ENCODE assay signal across 30 cellular contexts in genomic region chr4:4614925-4615678, GRCh38.
A peak's percentile ranks its signal among the peaks of the same experiment; 100 is the strongest.
DNase-seq lines count a peak whose midpoint lies in the region; ATAC-seq, FAIRE-seq and TF ChIP-seq lines count a peak whose summit lies in the region.
"Had no signal": no experiment of that assay in that cellular context is flagged by ENCODE, and none has a peak within 500 bp of the region (broad histone marks: within the 10 kb centered on the region; RNA-seq: fewer than 3 reads in every experiment).

No MANE protein-coding gene starts in this region.

- intact Hi-C loops in HepG2 (cut with micrococcal nuclease; ENCODE audit: unreplicated experiment) = no loop called here
- intact Hi-C loops in right lobe of liver (cut with DNase I) = no loop called here
- intact Hi-C loops in vagina (cut with DNase I) = no loop called here

- peaks cover 6% of the 10 kb centered on the region for H3K4me1 ChIP-seq in HepG2 (ENCODE audit: insufficient read depth, low read length)
- no peaks in the 10 kb centered on the region for H3K4me1 ChIP-seq in right lobe of liver
- H3K4me1 ChIP-seq in hepatocyte (ENCODE audit: insufficient read depth) = peaks cover 2% of the 10 kb centered on the region
- H3K4me1 ChIP-seq in vagina = peaks cover 5% of the 10 kb centered on the region
- H3K4me1 ChIP-seq: upper lobe of right lung had no signal

- peaks cover 3% of the 10 kb centered on the region for H3K4me1 Mint-ChIP-seq in chondrocyte (ENCODE audit: low read depth)
- H3K4me1 Mint-ChIP-seq: activated CD8-positive, alpha-beta memory T cell treated with anti-CD3 and anti-CD28 coated beads, Interleukin-2, amount 10 ng/mL, durations not matched to agents 7 days and 5 days had no signal

- H3K36me3 ChIP-seq in HepG2 (replicated peaks in 1 of 2; ENCODE audit: control insufficient read depth in 1 of 2, insufficient read depth in 2 of 2, low read length in 2 of 2) (peaks cover 0 to 1% of the 10 kb centered on the region in 2 experiments; a peak in 2 of 5 replicates), right lobe of liver (no peaks in the 10 kb centered on the region), hepatocyte (replicated peaks; ENCODE audit: insufficient read depth, low read depth) (no peaks in the 10 kb centered on the region), vagina (no peaks in the 10 kb centered on the region)
- H3K36me3 ChIP-seq: MG63, upper lobe of right lung had no signal

- no peak for DNase-seq in HepG2 (ENCODE audit: low spot score)
- no peak for DNase-seq in right lobe of liver
- peak; percentile 36 for DNase-seq in coronary artery (ENCODE audit: low spot score)
- peak; percentile 42 for DNase-seq in hepatocyte (ENCODE audit: low spot score)
- DNase-seq in vagina (ENCODE audit: extremely low spot score in 2 of 2) = no peak
- no peak for DNase-seq in activated naive CD4-positive, alpha-beta T cell treated with anti-CD3 and anti-CD28 coated beads, Interleukin-2, amount 50 U/mL, for 72 hours (ENCODE audit: low spot score in 2 of 2)
- no peak for DNase-seq in chondrocyte (ENCODE audit: low spot score)
- DNase-seq: activated CD4-positive, alpha-beta T cell treated with anti-CD3 and anti-CD28 coated beads, Interleukin-2, amount 50 U/mL, for 1 hour; activated CD8-positive, alpha-beta memory T cell treated with anti-CD3 and anti-CD28 coated beads, Interleukin-2, amount 10 ng/mL, durations not matched to agents 7 days and 5 days; activated naive CD4-positive, alpha-beta T cell treated with anti-CD3 and anti-CD28 coated beads for 36 hours; anterior cingulate cortex; C1 segment of cervical spinal cord; central memory CD4-positive, alpha-beta T cell; DND-41; H9; mammary epithelial cell; MG63; NCI-H1417 treated with DMSO at 0.1 percent for 48 hours; NCI-H2081 treated with DMSO at 0.1 percent for 48 hours; NCI-H82; nucleus accumbens; Right ventricle myocardium superior; small intestine; stimulated activated CD4-positive, alpha-beta T cell treated with anti-CD3 and anti-CD28 coated beads, Interleukin-2, amount 100 ng/mL, for 24 hours; substantia nigra; T1000; upper lobe of right lung had no signal

- WGBS in HepG2 (ENCODE audit: low lambda C conversion rate) = 86% methylated on average over 8 of the region's 8 CpGs
- WGBS in right lobe of liver (ENCODE audit: insufficient coverage, low coverage, low lambda C conversion rate, missing lambda C conversion rate) = 92% methylated on average over 7 of the region's 8 CpGs
- WGBS in hepatocyte (ENCODE audit: low lambda C conversion rate, missing lambda C conversion rate) = 47% methylated on average over 8 of the region's 8 CpGs

- in situ Hi-C loops in HepG2 (cut with HindIII; ENCODE audit: extremely low pct_ligation_motif_present, low pct_unique_long_range_greater_than_20kb) = no loop called here

- POLR2A ChIA-PET in HepG2 (lab: Yijun Ruan, JAX) = interaction anchor here (0.6 kb wide), 1 partner anchor 30 kb away, joined by 3 read pairs; no protein-coding TSS in a partner anchor

- ATAC-seq in HepG2 (no peak), right lobe of liver (no peak), GM19324 (IDR thresholded peaks at IDR 0.05; ENCODE audit: low FRiP score, unreplicated experiment) (no peak)
- no peak for ATAC-seq in activated naive CD4-positive, alpha-beta T cell treated with anti-CD3 and anti-CD28 coated beads, Interleukin-2, amount 50 U/mL, for 72 hours
- ATAC-seq: activated CD8-positive, alpha-beta memory T cell treated with anti-CD3 and anti-CD28 coated beads, Interleukin-2, amount 10 ng/mL, durations not matched to agents 7 days and 5 days; upper lobe of right lung had no signal

- no peak overlapping the region for H3K27ac ChIP-seq in HepG2 (ENCODE audit: extremely low read length, insufficient read depth, low read length)
- H3K27ac ChIP-seq in right lobe of liver = no peak overlapping the region
- no peak overlapping the region for H3K27ac ChIP-seq in coronary artery
- H3K27ac ChIP-seq in hepatocyte = peak overlapping the region; percentile 78
- peak overlapping the region; percentile 47 for H3K27ac ChIP-seq in vagina
- H3K27ac ChIP-seq: 22Rv1, upper lobe of right lung had no signal

- H3K36me3 Mint-ChIP-seq in activated naive CD4-positive, alpha-beta T cell treated with anti-CD3 and anti-CD28 coated beads, Interleukin-2, amount 50 U/mL, for 72 hours = peaks cover 0 to 4% of the 10 kb centered on the region in 2 donors
- peaks cover 2% of the 10 kb centered on the region for H3K36me3 Mint-ChIP-seq in chondrocyte (ENCODE audit: low read depth)
- H3K36me3 Mint-ChIP-seq: activated CD8-positive, alpha-beta memory T cell treated with anti-CD3 and anti-CD28 coated beads, Interleukin-2, amount 10 ng/mL, durations not matched to agents 7 days and 5 days had no signal

- no peak for TF ChIP-seq CTCF in HepG2 (CRISPR knock-in tag; IDR thresholded peaks at IDR 0.05)
- TF ChIP-seq CTCF in right lobe of liver (IDR thresholded peaks at IDR 0.05) = no peak
- TF ChIP-seq CTCF in coronary artery (IDR thresholded peaks at IDR 0.05) = no peak
- TF ChIP-seq CTCF in hepatocyte (IDR thresholded peaks at IDR 0.05; ENCODE audit: poor library complexity) = no peak
- no peak for TF ChIP-seq CTCF in vagina (IDR thresholded peaks at IDR 0.05)
- TF ChIP-seq CTCF in chondrocyte (IDR thresholded peaks at IDR 0.05) = no peak

- no peak for TF ChIP-seq RAD21 in HepG2 (CRISPR knock-in tag; IDR thresholded peaks at IDR 0.05)

- H3K79me2 ChIP-seq in HepG2 (ENCODE audit: insufficient read depth, low read length) (no peaks in the 10 kb centered on the region), hepatocyte (no peaks in the 10 kb centered on the region)

- H2AFZ ChIP-seq in HepG2 (ENCODE audit: low read length) = no peak overlapping the region
- H2AFZ ChIP-seq in hepatocyte = no peak overlapping the region

- H3K9me3 ChIP-seq in HepG2 (ENCODE audit: low read length) = no peaks in the 10 kb centered on the region
- H3K9me3 ChIP-seq in right lobe of liver = no peaks in the 10 kb centered on the region
- no peaks in the 10 kb centered on the region for H3K9me3 ChIP-seq in hepatocyte (ENCODE audit: low read depth)
- no peaks in the 10 kb centered on the region for H3K9me3 ChIP-seq in vagina
- H3K9me3 ChIP-seq: MG63, upper lobe of right lung had no signal

- no TSS peak for BruUV-seq in HepG2 (replicated peaks; lab: Mats Ljungman, UMichigan)

- no peaks in the 10 kb centered on the region for H4K20me1 ChIP-seq in HepG2 (ENCODE audit: insufficient read depth, low read length)
- H4K20me1 ChIP-seq in hepatocyte (ENCODE audit: insufficient read depth, poor library complexity, severe bottlenecking) = no peaks in the 10 kb centered on the region

- H3K27ac Mint-ChIP-seq in activated naive CD4-positive, alpha-beta T cell treated with anti-CD3 and anti-CD28 coated beads, Interleukin-2, amount 50 U/mL, for 72 hours = no peak overlapping the region
- no peak overlapping the region for H3K27ac Mint-ChIP-seq in chondrocyte (ENCODE audit: unreplicated experiment)
- H3K27ac Mint-ChIP-seq: activated CD8-positive, alpha-beta memory T cell treated with anti-CD3 and anti-CD28 coated beads, Interleukin-2, amount 10 ng/mL, durations not matched to agents 7 days and 5 days; activated naive CD4-positive, alpha-beta T cell treated with anti-CD3 and anti-CD28 coated beads for 36 hours had no signal

- H3K9ac ChIP-seq in HepG2 (ENCODE audit: insufficient read depth, low read depth, low read length) = no peak overlapping the region

- no peak overlapping the region for H3K4me2 ChIP-seq in HepG2 (ENCODE audit: low read depth, low read length)
- peak overlapping the region; percentile 44 for H3K4me2 ChIP-seq in hepatocyte

- peaks cover 0 to 3% of the 10 kb centered on the region in 2 donors for H3K9me3 Mint-ChIP-seq in activated naive CD4-positive, alpha-beta T cell treated with anti-CD3 and anti-CD28 coated beads, Interleukin-2, amount 50 U/mL, for 72 hours
- H3K9me3 Mint-ChIP-seq in chondrocyte (ENCODE audit: low read depth) = peaks cover 4% of the 10 kb centered on the region
- H3K9me3 Mint-ChIP-seq: H9 had no signal

- TF ChIP-seq EP300 in HepG2 (IDR thresholded peaks at IDR 0.05; ENCODE audit: low read depth in 2 of 2, low read length in 2 of 2) = no peak
- no peak for TF ChIP-seq EP300 in HepG2 (CRISPR knock-in tag; IDR thresholded peaks at IDR 0.05; ENCODE audit: borderline replicate concordance)

- CTCF ChIA-PET in HepG2 (lab: Yijun Ruan, JAX; ENCODE audit: low intra/inter-chr PET ratio, low total read pairs) = no interaction called here

- TF ChIP-seq POLR2A in HepG2 (IDR thresholded peaks at IDR 0.05; ENCODE audit: insufficient read depth in 1 of 2, low read depth in 2 of 2, low read length in 2 of 2) (no peak), right lobe of liver (IDR thresholded peaks at IDR 0.05) (no peak), vagina (IDR thresholded peaks at IDR 0.05) (no peak)

- peaks cover 1% of the 10 kb centered on the region for H3K27me3 Mint-ChIP-seq in chondrocyte (ENCODE audit: low read depth)
- H3K27me3 Mint-ChIP-seq: activated CD8-positive, alpha-beta memory T cell treated with anti-CD3 and anti-CD28 coated beads, Interleukin-2, amount 10 ng/mL, durations not matched to agents 7 days and 5 days had no signal

- no peaks in the 10 kb centered on the region for H3K9me2 ChIP-seq in hepatocyte (replicated peaks; ENCODE audit: insufficient read depth)

- no peak for FAIRE-seq in HepG2 (lab: Jason Lieb, UNC)
- FAIRE-seq: GM12892, small intestine had no signal

- no peak overlapping the region for H3K4me3 ChIP-seq in HepG2 (replicated peaks in 1 of 3; ENCODE audit: insufficient read depth in 1 of 3, low read depth in 2 of 3, low read length in 3 of 3)
- H3K4me3 ChIP-seq in right lobe of liver = no peak overlapping the region
- H3K4me3 ChIP-seq in coronary artery = no peak overlapping the region
- H3K4me3 ChIP-seq in hepatocyte = no peak overlapping the region
- no peak overlapping the region for H3K4me3 ChIP-seq in vagina
- H3K4me3 ChIP-seq: MG63, upper lobe of right lung had no signal

- no peak overlapping the region for H3K4me3 Mint-ChIP-seq in chondrocyte (ENCODE audit: unreplicated experiment)
- H3K4me3 Mint-ChIP-seq: activated CD8-positive, alpha-beta memory T cell treated with anti-CD3 and anti-CD28 coated beads, Interleukin-2, amount 10 ng/mL, durations not matched to agents 7 days and 5 days; activated naive CD4-positive, alpha-beta T cell treated with anti-CD3 and anti-CD28 coated beads for 36 hours; H9 had no signal

- no peaks in the 10 kb centered on the region for H3K27me3 ChIP-seq in HepG2 (ENCODE audit: control insufficient read depth in 1 of 2, insufficient read depth in 2 of 2, low read length in 2 of 2)
- no peaks in the 10 kb centered on the region for H3K27me3 ChIP-seq in right lobe of liver
- no peaks in the 10 kb centered on the region for H3K27me3 ChIP-seq in hepatocyte
- H3K27me3 ChIP-seq in vagina = no peaks in the 10 kb centered on the region
- H3K27me3 ChIP-seq: MG63, upper lobe of right lung had no signal

TF ChIP-seq in HepG2, 621 proteins besides CTCF, POLR2A, EP300 and RAD21:
- no peak for TF ChIP-seq NCOA5 (CRISPR knock-in tag; IDR thresholded peaks at IDR 0.05)
- no peak for TF ChIP-seq ELF1 (CRISPR knock-in tag; IDR thresholded peaks at IDR 0.05)
- TF ChIP-seq ZNF629 (CRISPR knock-in tag; conservative IDR thresholded peaks at IDR 0.05) = peak; percentile 71
TF ChIP-seq in HepG2: peak in this region for 1.

Comparison
In these comparisons a context has a peak if more than half of its experiments do, and no peak if none do; other contexts are left out.
1. DNase-seq: peak in coronary artery (single experiment) and hepatocyte (single experiment); none in HepG2 (single experiment), right lobe of liver (0 of 3), vagina (0 of 2), activated naive CD4-positive, alpha-beta T cell treated with anti-CD3 and anti-CD28 coated beads, Interleukin-2, amount 50 U/mL, for 72 hours (0 of 2) and chondrocyte (single experiment).
2. H3K27ac ChIP-seq: peak in hepatocyte (single experiment) and vagina (single experiment); none in HepG2 (single experiment), right lobe of liver (0 of 3) and coronary artery (0 of 2).